9 cellular contexts compared by ENCODE assay signal in genomic region chr3:187750041-187750512, GRCh38. TPM values are rescaled to one million over a fixed set of nuclear protein-coding genes. Genes with fewer than 3 reads are reported as not detected.
DNase-seq lines count a peak whose midpoint lies in the region; ATAC-seq and TF ChIP-seq lines count a peak whose summit lies in the region.
"Had no signal": no experiment of that assay in that cellular context is flagged by ENCODE, and none has a peak within 500 bp of the region (broad histone marks: within the 10 kb centered on the region; RNA-seq: fewer than 3 reads in every experiment).

No MANE protein-coding gene starts in this region.

- CTCF ChIA-PET in WTC11 (lab: Charles Lee), result interaction anchor here (0.8 to 4.5 kb wide), 7 partner anchors 10 to 1204 kb away, joined by 3 to 78 read pairs (median 4); partner anchors contain the start of gene LPP

- no peaks in the 10 kb centered on the region for H3K9me3 Mint-ChIP-seq in WTC11

- ATAC-seq in WTC11, result peak; percentile 63

- H3K27ac ChIP-seq in iPS-20b (ENCODE audit: low read length) (no peak overlapping the region), stomach (peak overlapping the region; percentile 68 to 100 (median 93))

- intact Hi-C loops in stomach (cut with DNase I; ENCODE audit: low total_unique reads), result no loop called here

- H3K27ac Mint-ChIP-seq in WTC11, result peak overlapping the region; percentile 99

- H3K36me3 ChIP-seq in iPS-20b (ENCODE audit: insufficient read depth, low read depth, low read length) (no peaks in the 10 kb centered on the region), stomach (no peaks in the 10 kb centered on the region)

- peak in 2 of 4 donors; percentile 8 to 43 for TF ChIP-seq POLR2A in stomach (IDR thresholded peaks at IDR 0.05)

- H3K4me1 ChIP-seq in iPS-20b (ENCODE audit: insufficient read depth, low read length) (peaks cover 43% of the 10 kb centered on the region), stomach (peaks cover 19 to 55% (median 34%) of the 10 kb centered on the region in 4 donors)

- TF ChIP-seq CTCF in WTC11 (IDR thresholded peaks at IDR 0.05) (no peak), stomach (IDR thresholded peaks at IDR 0.05) (peak in 1 of 7 experiments; percentile 15)

- no peaks in the 10 kb centered on the region for H3K9me3 ChIP-seq in iPS-20b (ENCODE audit: insufficient read depth, low read depth, low read length)
- H3K9me3 ChIP-seq in stomach, result no peaks in the 10 kb centered on the region

- H3K36me3 Mint-ChIP-seq in WTC11, result no peaks in the 10 kb centered on the region

- H3K4me3 Mint-ChIP-seq in WTC11, result peak overlapping the region; percentile 63

- H3K27me3 ChIP-seq in iPS-20b (ENCODE audit: insufficient read depth, low read length) (no peaks in the 10 kb centered on the region), stomach (no peaks in the 10 kb centered on the region)

- no peak for TF ChIP-seq EP300 in stomach (IDR thresholded peaks at IDR 0.05)

- DNase-seq in SIG-M5 treated with dmso at 0.1 percent for 504 hours (lab: John Stamatoyannopoulos, UW; ENCODE audit: unreplicated experiment), result peak; percentile 71
- no peak for DNase-seq in SIG-M5 (lab: John Stamatoyannopoulos, UW)
- peak; percentile 56 for DNase-seq in WTC11 (ENCODE audit: low spot score)
- DNase-seq in stomach, result peak; percentile 84
- DNase-seq in stimulated activated naive CD4-positive, alpha-beta T cell treated with Interleukin-2 at 50 U/mL for 16 hours (lab: John Stamatoyannopoulos, UW), result no peak
- DNase-seq in NCI-H1930 (lab: John Stamatoyannopoulos, UW), result no peak
- DNase-seq in OCI-M1 (lab: John Stamatoyannopoulos, UW), result no peak

- peaks cover 59% of the 10 kb centered on the region for H3K4me1 Mint-ChIP-seq in WTC11

- 9 to 35% (median 22%) methylated on average over 11 of the region's 11 CpGs for WGBS in stomach, 5 donors

- POLR2A ChIA-PET in WTC11 (lab: Charles Lee), result interaction anchor here (1.0 to 4.0 kb wide), 4 partner anchors 11 to 519 kb away, joined by 3 to 41 read pairs (median 4); partner anchors contain the start of gene LPP

- H3K4me3 ChIP-seq in iPS-20b (ENCODE audit: low read length) (peak overlapping the region; percentile 58), stomach (peak overlapping the region; percentile 18 to 32 (median 28))

- peak overlapping the region; percentile 71; the same call in 1 of the 2 replicates for H3K9ac ChIP-seq in iPS-20b (ENCODE audit: low read depth, low read length)

- no peaks in the 10 kb centered on the region for H3K27me3 Mint-ChIP-seq in WTC11 (ENCODE audit: low read depth)

TF ChIP-seq in WTC11, 78 proteins besides CTCF, POLR2A, EP300 and RAD21:
- no peak for TF ChIP-seq SMAD4 (CRISPR knock-in tag; IDR thresholded peaks at IDR 0.05)
- TF ChIP-seq ERG (CRISPR knock-in tag; IDR thresholded peaks at IDR 0.05), result no peak
- no peak; the same call in 1 of the 2 replicates for TF ChIP-seq TEAD1 (CRISPR knock-in tag; IDR thresholded peaks at IDR 0.05)
- 0 out of 2 replicates have a peak, but pooled peaks have one; percentile 37 for TF ChIP-seq ETV6 (CRISPR knock-in tag; IDR thresholded peaks at IDR 0.05)
- TF ChIP-seq FOXK1 (CRISPR knock-in tag; IDR thresholded peaks at IDR 0.05), result 0 out of 2 replicates have a peak, but pooled peaks have one; percentile 16
- 0 out of 2 replicates have a peak, but pooled peaks have one; percentile 18 for TF ChIP-seq CREM (CRISPR knock-in tag; IDR thresholded peaks at IDR 0.05)
- TF ChIP-seq E2F5 (CRISPR knock-in tag; IDR thresholded peaks at IDR 0.05), result 0 out of 2 replicates have a peak, but pooled peaks have one; percentile 20
- peak; percentile 47 for TF ChIP-seq USF2 (CRISPR knock-in tag; IDR thresholded peaks at IDR 0.05)

RNA-seq across cellular contexts. Expression of gene BCL6, which starts 4.8 kb away (rescaled TPM):
- total RNA-seq in WTC11 (2021) (10.2 to 11.8 TPM (median 11.2 TPM) in 3 replicates), stomach (100 to 1,000 TPM in 1 of 5 donors, 10 to 100 TPM in 4; 11.6 to 112 (median 39.7) TPM)
- polyA plus RNA-seq in stomach, result 10 to 100 TPM; 11.1 to 36.1 (median 23.4) TPM

RNA-seq across cellular contexts. Expression of gene RTP2, which starts 47.7 kb away (rescaled TPM):
- total RNA-seq in WTC11 (2021) (not detected in 3 replicates), stomach (not detected)
- not detected for polyA plus RNA-seq in stomach
- total RNA-seq: T-helper 2 cell treated with Interferon-gamma antibody and Interleukin-4, amounts not matched to agents 100 ng/mL and 5 ng/mL, for 36 hours had no signal

Comparison
In these comparisons a context has a peak if more than half of its experiments do, and no peak if none do; other contexts are left out.
1. DNase-seq: peak in SIG-M5 treated with dmso at 0.1 percent for 504 hours (single experiment), WTC11 (single experiment) and stomach (single experiment); none in SIG-M5 (single experiment), stimulated activated naive CD4-positive, alpha-beta T cell treated with Interleukin-2 at 50 U/mL for 16 hours (single experiment), NCI-H1930 (0 of 2) and OCI-M1 (single experiment).